ENCODE assay signal across 10 cellular contexts in genomic region chr10:88715517-88715916, GRCh38. TPM values are rescaled to one million over a fixed set of nuclear protein-coding genes. Genes with fewer than 3 reads are reported as not detected.
"Had no signal": no experiment of that assay in that cellular context is flagged by ENCODE, and none has a peak within 500 bp of the region (broad histone marks: within the 10 kb centered on the region; RNA-seq: fewer than 3 reads in every experiment).

No MANE protein-coding gene starts in this region.

- H3K36me3 Mint-ChIP-seq: IgD-negative memory B cell had no signal

- H3K4me1 Mint-ChIP-seq: IgD-negative memory B cell had no signal

- H3K4me2 ChIP-seq: KMS-11 had no signal

- DNase-seq: IMR-90, KBM-7, KG1 had no signal

- H3K9ac ChIP-seq: KMS-11 had no signal

- H3K27ac Mint-ChIP-seq: IgD-negative memory B cell had no signal

- H3K9me3 Mint-ChIP-seq: IgD-negative memory B cell had no signal

- H3K27ac ChIP-seq: HL-60, KMS-11 had no signal

- FAIRE-seq: HepG2, HTR-8/SVneo had no signal

- ATAC-seq: HepG2 had no signal

- H3K4me3 Mint-ChIP-seq: IgD-negative memory B cell had no signal

RNA-seq across cellular contexts. Expression of gene LIPK, which starts 9.5 kb away (rescaled TPM):
- total RNA-seq: HepG2, HT-29, HT1080, IMR-90 had no signal
- polyA plus RNA-seq: HepG2, IgD-negative memory B cell, IMR-90 had no signal

RNA-seq across cellular contexts. Expression of gene LIPN, which starts 44.3 kb away (rescaled TPM):
- total RNA-seq: HepG2, HT-29, HT1080, IMR-90 had no signal
- polyA plus RNA-seq: HepG2, IMR-90 had no signal

RNA-seq across cellular contexts. Expression of gene LIPF, which starts 51.3 kb away (rescaled TPM):
- total RNA-seq: HepG2, HT-29, HT1080, IMR-90 had no signal
- polyA plus RNA-seq: HepG2, IgD-negative memory B cell, IMR-90 had no signal
